ENCODE assay signal across 8 cellular contexts in genomic region chr4:98204236-98204553, GRCh38. TPM values are rescaled to one million over a fixed set of nuclear protein-coding genes. Genes with fewer than 3 reads are reported as not detected.
DNase-seq lines count a peak whose midpoint lies in the region; ATAC-seq and TF ChIP-seq lines count a peak whose summit lies in the region.

No MANE protein-coding gene starts in this region.

- no peak for DNase-seq in DND-41
- DNase-seq in testis: no peak
- DNase-seq in GOT3 (lab: John Stamatoyannopoulos, UW): no peak
- DNase-seq in SW480 (ENCODE audit: low spot score): no peak
- DNase-seq in germinal center (ENCODE audit: low spot score): no peak

- ATAC-seq in DND-41 (ENCODE audit: insufficient read depth, low read depth) (peak; percentile 33; the same call in 1 of the 3 replicates), GM19043 (IDR thresholded peaks at IDR 0.05; ENCODE audit: low read depth, unreplicated experiment) (peak; percentile 49), HG02763 (IDR thresholded peaks at IDR 0.05; ENCODE audit: unreplicated experiment) (peak; percentile 41), HG03565 (IDR thresholded peaks at IDR 0.05; ENCODE audit: unreplicated experiment) (peak; percentile 49)

- H3K4me1 ChIP-seq in DND-41 (ENCODE audit: insufficient read depth, low read length) (no peaks in the 10 kb centered on the region), testis (no peaks in the 10 kb centered on the region)

- WGBS in testis, 2 donors: 83 to 85% methylated on average over 3 of the region's 3 CpGs

- TF ChIP-seq POLR2A in testis (IDR thresholded peaks at IDR 0.05): no peak

- no peak overlapping the region for H3K4me2 ChIP-seq in DND-41 (ENCODE audit: insufficient read depth, low read length)

- no peak overlapping the region for H3K9ac ChIP-seq in DND-41 (ENCODE audit: low read depth, low read length)

- H3K27me3 ChIP-seq in DND-41 (ENCODE audit: insufficient read depth, low read length, poor library complexity) (no peaks in the 10 kb centered on the region), testis (no peaks in the 10 kb centered on the region)

- no peaks in the 10 kb centered on the region for H4K20me1 ChIP-seq in DND-41 (ENCODE audit: insufficient read depth, low read length)

- no peak overlapping the region for H3K4me3 ChIP-seq in DND-41 (ENCODE audit: low read depth in 1 of 2, low read length in 2 of 2)
- H3K4me3 ChIP-seq in testis: no peak overlapping the region

- no peak for TF ChIP-seq CTCF in DND-41 (IDR thresholded peaks at IDR 0.05; ENCODE audit: borderline replicate concordance, extremely low read depth, low read length, poor library complexity, severe bottlenecking)
- no peak for TF ChIP-seq CTCF in testis (IDR thresholded peaks at IDR 0.05)

- H3K9me3 ChIP-seq in DND-41 (ENCODE audit: insufficient read depth, low read length, severe bottlenecking) (no peaks in the 10 kb centered on the region), testis (no peaks in the 10 kb centered on the region)

- H2AFZ ChIP-seq in DND-41 (ENCODE audit: low read depth, low read length): no peak overlapping the region

- H3K27ac ChIP-seq in DND-41 (ENCODE audit: low read length): no peak overlapping the region
- H3K27ac ChIP-seq in testis: no peak overlapping the region

- H3K36me3 ChIP-seq in DND-41 (ENCODE audit: insufficient read depth, low read length): no peaks in the 10 kb centered on the region
- H3K36me3 ChIP-seq in testis (ENCODE audit: low read depth, missing control alignments): no peaks in the 10 kb centered on the region

- intact Hi-C loops in testis (cut with DNase I; ENCODE audit: low total_unique reads): no loop called here

- H3K79me2 ChIP-seq in DND-41 (ENCODE audit: insufficient read depth, low read length): no peaks in the 10 kb centered on the region

RNA-seq across cellular contexts. Expression of gene RAP1GDS1, which starts 57.0 kb away (rescaled TPM):
- total RNA-seq in testis: 10 to 100 TPM; 34.2 to 38.0 TPM
- 37.2 TPM for polyA plus RNA-seq in testis (ENCODE audit: insufficient read depth, low read depth, low replicate concordance)
